In genomic region chr2:190972846-190973245, GRCh38 we compare ENCODE assay signal across 17 cellular contexts.
"Had no signal": no experiment of that assay in that cellular context is flagged by ENCODE, and none has a peak within 500 bp of the region (broad histone marks: within the 10 kb centered on the region; RNA-seq: fewer than 3 reads in every experiment).

No MANE protein-coding gene starts in this region.

- H3K9me3 Mint-ChIP-seq: activated CD4-positive, alpha-beta memory T cell treated with anti-CD3 and anti-CD28 coated beads for 36 hours; activated naive CD4-positive, alpha-beta T cell treated with anti-CD3 and anti-CD28 coated beads, Interleukin-2, amount 10 ng/mL, durations not matched to agents 7 days and 5 days; effector memory CD8-positive, alpha-beta T cell; mesothelial cell of epicardium had no signal

- H3K4me3 Mint-ChIP-seq: activated CD4-positive, alpha-beta memory T cell treated with anti-CD3 and anti-CD28 coated beads for 36 hours; activated naive CD4-positive, alpha-beta T cell treated with anti-CD3 and anti-CD28 coated beads, Interleukin-2, amount 10 ng/mL, durations not matched to agents 7 days and 5 days; effector memory CD8-positive, alpha-beta T cell; mesothelial cell of epicardium had no signal

- H3K27me3 Mint-ChIP-seq: activated CD4-positive, alpha-beta memory T cell treated with anti-CD3 and anti-CD28 coated beads for 36 hours; activated naive CD4-positive, alpha-beta T cell treated with anti-CD3 and anti-CD28 coated beads, Interleukin-2, amount 10 ng/mL, durations not matched to agents 7 days and 5 days; effector memory CD8-positive, alpha-beta T cell had no signal

- H3K36me3 ChIP-seq: uterus had no signal

- H3K27ac ChIP-seq: adrenal gland, pancreas, skin epidermis, stomach, uterus had no signal

- H3K27me3 ChIP-seq: adrenal gland, pancreas, stomach, thyroid gland, uterus had no signal

- FAIRE-seq: pancreas had no signal

- ATAC-seq: effector memory CD8-positive, alpha-beta T cell; pancreas had no signal

- H3K4me1 ChIP-seq: pancreas, stomach, thyroid gland, uterus had no signal

- DNase-seq: activated CD4-positive, alpha-beta memory T cell treated with anti-CD3 and anti-CD28 coated beads for 36 hours; activated CD4-positive, alpha-beta T cell treated with anti-CD3 and anti-CD28 coated beads for 1 hour; activated CD8-positive, alpha-beta memory T cell treated with anti-CD3 and anti-CD28 coated beads, Interleukin-2, amount 50 U/mL, for 4 hours; activated naive CD4-positive, alpha-beta T cell treated with anti-CD3 and anti-CD28 coated beads, Interleukin-2, amount 10 ng/mL, durations not matched to agents 7 days and 5 days; adrenal gland; effector memory CD8-positive, alpha-beta T cell; foreskin melanocyte; kidney glomerular epithelial cell; pancreas; stomach; SW 1271; T-helper 9 cell; thyroid gland; uterus had no signal

- H3K9me3 ChIP-seq: adrenal gland, pancreas, stomach, thyroid gland, uterus had no signal

- H3K4me3 ChIP-seq: adrenal gland, coronary artery, pancreas, skin epidermis, stomach, thyroid gland, uterus had no signal
